Comparison of ENCODE assay signal across 18 cellular contexts in the genomic region with DNA sequence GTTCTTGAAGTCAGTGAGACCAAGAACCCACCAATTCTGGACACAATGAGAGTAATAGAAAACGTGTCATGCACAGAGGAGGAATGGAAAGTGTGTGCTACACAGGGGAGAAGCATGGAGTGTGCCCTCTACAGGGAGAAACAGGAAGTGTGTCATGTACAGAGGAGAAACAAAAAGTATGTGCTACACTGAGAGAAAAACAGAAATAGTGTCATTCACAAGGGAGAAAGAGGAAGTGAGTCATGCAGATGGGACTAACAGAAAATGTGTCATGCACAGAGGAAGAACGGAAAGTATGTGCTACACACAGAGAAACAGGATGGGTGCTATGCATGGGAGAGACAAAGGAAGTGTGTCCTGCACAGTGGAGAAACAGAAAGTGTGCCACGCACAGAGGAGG.
DNase-seq lines count a peak whose midpoint lies in the region; ATAC-seq and TF ChIP-seq lines count a peak whose summit lies in the region.
"Had no signal": no experiment of that assay in that cellular context is flagged by ENCODE, and none has a peak within 500 bp of the region (broad histone marks: within the 10 kb centered on the region; RNA-seq: fewer than 3 reads in every experiment).

No MANE protein-coding gene starts in this region.

- 55% methylated on average over 3 of the region's 3 CpGs; no CpG with 5 or more reads in 1 of the 2 donors for WGBS in lower leg skin, 2 donors

- no peaks in the 10 kb centered on the region for H3K9me2 ChIP-seq in OCI-LY1 (ENCODE audit: low read depth, low read length)

- no peak overlapping the region for H3K9ac ChIP-seq in DND-41 (ENCODE audit: low read depth, low read length)
- no peak overlapping the region for H3K9ac ChIP-seq in OCI-LY1 (ENCODE audit: low read length)

- H3K4me1 ChIP-seq in DND-41 (ENCODE audit: insufficient read depth, low read length) (peaks cover 40% of the 10 kb centered on the region), OCI-LY1 (ENCODE audit: insufficient read depth, low read length, severe bottlenecking) (peaks cover 10% of the 10 kb centered on the region)

- H3K79me2 ChIP-seq in DND-41 (ENCODE audit: insufficient read depth, low read length) (no peaks in the 10 kb centered on the region), OCI-LY1 (ENCODE audit: insufficient read depth, low read length) (no peaks in the 10 kb centered on the region)

- H3K27ac ChIP-seq in DND-41 (ENCODE audit: low read length) (no peak overlapping the region; the same call in 1 of the 2 replicates), OCI-LY1 (ENCODE audit: low read depth, low read length, poor library complexity, severe bottlenecking) (peak overlapping the region; percentile 23)
- H3K27ac ChIP-seq: ovary, SK-N-MC had no signal

- TF ChIP-seq POLR2A in lower leg skin (IDR thresholded peaks at IDR 0.05), result no peak

- intact Hi-C loops in lower leg skin (cut with DNase I; ENCODE audit: low total_unique reads), result no loop called here

- H3K36me3 ChIP-seq in DND-41 (ENCODE audit: insufficient read depth, low read length), result no peaks in the 10 kb centered on the region; the same call in 1 of the 2 replicates
- no peaks in the 10 kb centered on the region for H3K36me3 ChIP-seq in OCI-LY1 (ENCODE audit: insufficient read depth, low read length)
- H3K36me3 ChIP-seq: ovary had no signal

- no peak overlapping the region for H2AFZ ChIP-seq in DND-41 (ENCODE audit: low read depth, low read length)
- no peak overlapping the region for H2AFZ ChIP-seq in OCI-LY1 (ENCODE audit: low read length)

- H4K20me1 ChIP-seq in DND-41 (ENCODE audit: insufficient read depth, low read length), result no peaks in the 10 kb centered on the region
- no peaks in the 10 kb centered on the region for H4K20me1 ChIP-seq in OCI-LY1 (ENCODE audit: insufficient read depth, low read length)

- H3K27me3 ChIP-seq in DND-41 (ENCODE audit: insufficient read depth, low read length, poor library complexity) (no peaks in the 10 kb centered on the region), OCI-LY1 (ENCODE audit: insufficient read depth, low read length) (no peaks in the 10 kb centered on the region)
- H3K27me3 ChIP-seq: ovary had no signal

- no peaks in the 10 kb centered on the region for H3F3A ChIP-seq in OCI-LY1 (ENCODE audit: insufficient read depth, low read length)

- DNase-seq in DND-41 (peak; percentile 3), HCEC 1CT (peak; percentile 13), fibroblast of villous mesenchyme (ENCODE audit: low read depth) (peak; percentile 3), lower leg skin (ENCODE audit: low spot score in 2 of 2) (no peak), globus pallidus (ENCODE audit: low spot score) (no peak), NCI-H345 (lab: John Stamatoyannopoulos, UW) (no peak), nucleus accumbens (lab: John Stamatoyannopoulos, UW) (no peak)
- DNase-seq: activated CD4-positive, alpha-beta T cell treated with anti-CD3 and anti-CD28 coated beads, Interleukin-2, amount 50 U/mL, for 48 hours; activated T-cell treated with anti-CD3 and anti-CD28 coated beads, Interleukin-2, amount 50 U/mL, for 48 hours; effector memory CD4-positive, alpha-beta T cell; hypothalamus; NCI-H1092; NCI-H2227 treated with DMSO at 0.1 percent for 48 hours; ovary; PC-3; stimulated activated CD4-positive, alpha-beta T cell treated with anti-CD3 and anti-CD28 coated beads, Interleukin-2, amount 100 ng/mL, for 48 hours had no signal

- ATAC-seq in DND-41 (ENCODE audit: insufficient read depth, low read depth), result peak; percentile 36; the same call in 1 of the 3 replicates
- ATAC-seq: PC-3 had no signal

- H3K4me2 ChIP-seq in DND-41 (ENCODE audit: insufficient read depth, low read length) (no peak overlapping the region), OCI-LY1 (ENCODE audit: low read length) (no peak overlapping the region)

- TF ChIP-seq CTCF in DND-41 (IDR thresholded peaks at IDR 0.05; ENCODE audit: borderline replicate concordance, extremely low read depth, low read length, poor library complexity, severe bottlenecking), result peak; percentile 42
- TF ChIP-seq CTCF in OCI-LY1 (IDR thresholded peaks at IDR 0.05; ENCODE audit: low read length), result no peak
- TF ChIP-seq CTCF in fibroblast of villous mesenchyme (IDR thresholded peaks at IDR 0.05; ENCODE audit: insufficient read depth, low read depth, low read length), result no peak
- no peak for TF ChIP-seq CTCF in lower leg skin (IDR thresholded peaks at IDR 0.05)

- H3K4me3 ChIP-seq in DND-41 (ENCODE audit: low read depth in 1 of 2, low read length in 2 of 2) (no peak overlapping the region), OCI-LY1 (ENCODE audit: low read depth, low read length, poor library complexity, severe bottlenecking) (peak overlapping the region; percentile 10), fibroblast of villous mesenchyme (ENCODE audit: low read depth, low read length) (no peak overlapping the region), lower leg skin (ENCODE audit: low read depth, poor library complexity, severe bottlenecking) (no peak overlapping the region)
- H3K4me3 ChIP-seq: ovary, SK-N-MC had no signal

- peaks cover 26% of the 10 kb centered on the region for H3K9me3 ChIP-seq in DND-41 (ENCODE audit: insufficient read depth, low read length, severe bottlenecking)
- no peaks in the 10 kb centered on the region for H3K9me3 ChIP-seq in OCI-LY1 (ENCODE audit: low read length)
- H3K9me3 ChIP-seq: ovary had no signal

Comparison
In these comparisons a context has a peak if more than half of its experiments do, and no peak if none do; other contexts are left out.
1. DNase-seq: peak in DND-41 (single experiment), HCEC 1CT (single experiment) and fibroblast of villous mesenchyme (single experiment); none in lower leg skin (0 of 2), globus pallidus (single experiment), NCI-H345 (single experiment) and nucleus accumbens (0 of 56).